In the genomic region with DNA sequence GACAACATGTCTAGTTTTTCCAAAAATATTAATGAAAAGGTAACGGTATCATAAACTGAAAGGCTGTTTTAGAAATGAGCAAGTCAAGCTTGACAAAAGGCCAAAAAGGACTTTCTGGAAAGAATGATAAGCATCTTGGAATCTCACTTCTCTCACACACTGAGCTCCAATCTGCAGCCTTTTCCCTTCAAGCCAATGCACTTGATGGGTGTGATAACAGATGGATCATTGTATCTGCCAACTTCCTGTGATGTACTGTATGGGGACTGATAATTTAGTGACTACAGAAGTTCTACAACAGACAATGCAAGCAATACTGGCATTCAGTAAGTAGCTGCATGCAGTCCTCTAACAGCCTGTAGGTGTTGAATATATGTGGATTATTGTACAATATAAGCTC, we compare ENCODE assay signal across 16 cellular contexts.
DNase-seq lines count a peak whose midpoint lies in the region; FAIRE-seq and TF ChIP-seq lines count a peak whose summit lies in the region.
"Had no signal": no experiment of that assay in that cellular context is flagged by ENCODE, and none has a peak within 500 bp of the region (broad histone marks: within the 10 kb centered on the region; RNA-seq: fewer than 3 reads in every experiment).

No MANE protein-coding gene starts in this region.

- no TSS peak for BruUV-seq in endothelial cell of umbilical vein (replicated peaks; lab: Mats Ljungman, UMichigan)

- intact Hi-C loops in endothelial cell of umbilical vein (cut with micrococcal nuclease) = loop anchor here (1.0 kb wide), 1 partner anchor 8 kb away; no protein-coding TSS in a partner anchor
- intact Hi-C loops in spleen (cut with DNase I; ENCODE audit: low total_unique reads) = no loop called here

- 43 to 73% (median 61%) methylated on average over 1 of the region's 1 CpG for WGBS in spleen, 5 donors

- no peak for FAIRE-seq in endothelial cell of umbilical vein (lab: Jason Lieb, UNC)

- H2AFZ ChIP-seq in endothelial cell of umbilical vein (ENCODE audit: low read depth, low read length) = no peak overlapping the region
- no peak overlapping the region for H2AFZ ChIP-seq in osteoblast (ENCODE audit: low read length)
- H2AFZ ChIP-seq: parathyroid adenoma had no signal

- H3K36me3 ChIP-seq in HAP-1 (replicated peaks) (no peaks in the 10 kb centered on the region), endothelial cell of umbilical vein (ENCODE audit: control insufficient read depth in 2 of 2, extremely low read depth in 1 of 2, insufficient read depth in 2 of 2, low read length in 2 of 2) (no peaks in the 10 kb centered on the region), osteoblast (ENCODE audit: insufficient read depth, low read length) (no peaks in the 10 kb centered on the region), spleen (no peaks in the 10 kb centered on the region)
- H3K36me3 ChIP-seq: transverse colon had no signal

- no peak overlapping the region for H3K4me3 ChIP-seq in HAP-1
- H3K4me3 ChIP-seq in endothelial cell of umbilical vein (replicated peaks in 1 of 3; ENCODE audit: insufficient read depth in 1 of 3, low read depth in 1 of 3, low read length in 3 of 3) = no peak overlapping the region
- H3K4me3 ChIP-seq in osteoblast (ENCODE audit: insufficient read depth, low read length) = no peak overlapping the region
- no peak overlapping the region for H3K4me3 ChIP-seq in spleen
- H3K4me3 ChIP-seq: lung, transverse colon had no signal

- H3K4me2 ChIP-seq in endothelial cell of umbilical vein (ENCODE audit: insufficient read depth, low read length) = no peak overlapping the region
- H3K4me2 ChIP-seq in osteoblast (ENCODE audit: insufficient read depth, low read length) = peak overlapping the region; percentile 13

- no peak overlapping the region for H3K27ac ChIP-seq in endothelial cell of umbilical vein (ENCODE audit: insufficient read depth, low read depth, low read length)
- peak overlapping the region; percentile 2 for H3K27ac ChIP-seq in osteoblast (ENCODE audit: low read depth, low read length)
- H3K27ac ChIP-seq in spleen = no peak overlapping the region
- H3K27ac ChIP-seq: parathyroid adenoma, transverse colon had no signal

- POLR2A ChIA-PET in endothelial cell of umbilical vein (lab: Charles Lee) = interaction anchor here (1.4 kb wide), 1 partner anchor 38 kb away, joined by 3 read pairs; no protein-coding TSS in a partner anchor

- no peaks in the 10 kb centered on the region for H4K20me1 ChIP-seq in endothelial cell of umbilical vein (replicated peaks; ENCODE audit: control insufficient read depth, extremely low read depth, insufficient read depth, low read length)
- peaks cover 86% of the 10 kb centered on the region for H4K20me1 ChIP-seq in osteoblast (ENCODE audit: insufficient read depth, low read length)

- H3K27me3 ChIP-seq in HAP-1 (ENCODE audit: low read depth) (no peaks in the 10 kb centered on the region), endothelial cell of umbilical vein (ENCODE audit: control insufficient read depth in 2 of 2, insufficient read depth in 2 of 2, low read length in 2 of 2) (no peaks in the 10 kb centered on the region), osteoblast (ENCODE audit: insufficient read depth, low read length) (no peaks in the 10 kb centered on the region), spleen (replicated peaks in 1 of 7) (no peaks in the 10 kb centered on the region)
- H3K27me3 ChIP-seq: transverse colon had no signal

- in situ Hi-C loops in HAP-1 (cut with MboI; ENCODE audit: low sequenced_read_pairs) (no loop called here), SK-MEL-5 (cut with HindIII; ENCODE audit: low pct_unique_long_range_greater_than_20kb, low sequenced_read_pairs) (no loop called here)

- H3K79me2 ChIP-seq in endothelial cell of umbilical vein (ENCODE audit: control insufficient read depth, insufficient read depth, low read length) (peaks cover 76% of the 10 kb centered on the region), osteoblast (ENCODE audit: insufficient read depth, low read length) (peaks cover 95% of the 10 kb centered on the region)

- DNase-seq in HAP-1 (ENCODE audit: low spot score in 2 of 2) (peak; percentile 30 to 57), SK-MEL-5 (ENCODE audit: low read depth, low spot score) (peak; percentile 85), endothelial cell of umbilical vein (ENCODE audit: low read depth, low spot score) (peak; percentile 62), osteoblast (ENCODE audit: insufficient read length, low spot score, missing footprints) (peak; percentile 61), GM19238 (ENCODE audit: insufficient read length, low spot score) (no peak), DMS53 (lab: John Stamatoyannopoulos, UW) (no peak), spleen (no peak), HPDE6-E6E7 (ENCODE audit: extremely low spot score) (no peak)
- DNase-seq: activated CD4-positive, alpha-beta T cell treated with anti-CD3 and anti-CD28 coated beads, Interleukin-2, amount 50 U/mL, for 48 hours; aorta; NCI-H2081; PC-3; T-helper 2 cell; transverse colon had no signal

- dilution Hi-C loops in endothelial cell of umbilical vein (cut with MboI; ENCODE audit: extremely low pct_ligation_motif_present, low sequenced_read_pairs) = no loop called here

- peaks cover 43% of the 10 kb centered on the region for H3K4me1 ChIP-seq in HAP-1
- H3K4me1 ChIP-seq in endothelial cell of umbilical vein (ENCODE audit: control insufficient read depth, extremely low read depth, insufficient read depth, low read length) = peaks cover 17% of the 10 kb centered on the region
- H3K4me1 ChIP-seq in osteoblast (ENCODE audit: insufficient read depth, low read length) = peaks cover 47% of the 10 kb centered on the region
- H3K4me1 ChIP-seq in spleen = peaks cover 17 to 100% (median 80%) of the 10 kb centered on the region in 6 donors

- TF ChIP-seq CTCF in endothelial cell of umbilical vein (IDR thresholded peaks at IDR 0.05; ENCODE audit: extremely low read depth in 1 of 2, insufficient read depth in 1 of 2, low read depth in 1 of 2, low read length in 2 of 2) = no peak
- TF ChIP-seq CTCF in osteoblast (IDR thresholded peaks at IDR 0.05; ENCODE audit: extremely low read depth, low read depth, low read length) = no peak
- no peak for TF ChIP-seq CTCF in spleen (IDR thresholded peaks at IDR 0.05 in 8 of 11, conservative IDR thresholded peaks at IDR 0.05 in 3 of 11)

- TF ChIP-seq POLR2A in endothelial cell of umbilical vein (IDR thresholded peaks at IDR 0.05; ENCODE audit: low read depth, low read length) (no peak), spleen (IDR thresholded peaks at IDR 0.05) (no peak)

- CTCF ChIA-PET in endothelial cell of umbilical vein (lab: Charles Lee) = interaction anchor here (0.7 to 1.8 kb wide), 11 partner anchors 9 to 136 kb away, joined by 3 to 10 read pairs (median 3); no protein-coding TSS in a partner anchor

- H3K9ac ChIP-seq in endothelial cell of umbilical vein (replicated peaks; ENCODE audit: extremely low read depth, insufficient read depth, low read length) = no peak overlapping the region
- H3K9ac ChIP-seq: parathyroid adenoma had no signal

- H3K9me3 ChIP-seq in HAP-1 (no peaks in the 10 kb centered on the region), endothelial cell of umbilical vein (replicated peaks; ENCODE audit: control insufficient read depth, insufficient read depth, low read length) (no peaks in the 10 kb centered on the region), osteoblast (ENCODE audit: low read depth, low read length) (no peaks in the 10 kb centered on the region), spleen (no peaks in the 10 kb centered on the region)
- H3K9me3 ChIP-seq: transverse colon had no signal

- no peaks in the 10 kb centered on the region for H3K9me1 ChIP-seq in endothelial cell of umbilical vein (replicated peaks; ENCODE audit: control insufficient read depth, extremely low read depth, insufficient read depth, low read length)

TF ChIP-seq in endothelial cell of umbilical vein, 7 proteins besides CTCF, POLR2A, EP300 and RAD21:
- TF ChIP-seq GATA2 (IDR thresholded peaks at IDR 0.05; ENCODE audit: insufficient read depth, insufficient read length, low read depth, low read length) (peak; percentile 76), POLR2AphosphoS5 (IDR thresholded peaks at IDR 0.05; ENCODE audit: insufficient read depth, low read depth, low read length) (no peak)

Comparison
In these comparisons a context has a peak if more than half of its experiments do, and no peak if none do; other contexts are left out.
1. DNase-seq: peak in HAP-1 (2 of 2), SK-MEL-5 (single experiment), endothelial cell of umbilical vein (single experiment) and osteoblast (single experiment); none in GM19238 (single experiment), DMS53 (single experiment), spleen (single experiment) and HPDE6-E6E7 (single experiment).